Comparison of ENCODE assay signal across 9 cellular contexts in the genomic region with DNA sequence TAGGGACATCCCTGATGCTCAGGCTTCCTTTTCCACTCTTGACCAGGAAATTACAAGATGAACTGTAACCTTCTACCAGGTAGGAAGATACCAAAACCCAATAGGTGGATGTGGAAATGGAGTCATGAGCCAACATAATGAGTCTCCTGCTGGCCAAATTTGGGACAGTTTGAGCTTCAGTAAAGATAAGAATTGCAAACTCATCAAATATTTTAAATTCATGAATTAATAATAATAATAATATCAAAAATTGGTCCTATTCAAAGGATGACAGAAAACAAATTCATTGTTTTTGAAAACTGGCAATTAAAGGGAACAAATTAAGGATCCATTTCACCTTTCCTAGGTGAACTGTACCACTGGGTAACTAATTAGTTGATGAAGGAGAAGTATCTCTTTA.
"Had no signal": no experiment of that assay in that cellular context is flagged by ENCODE, and none has a peak within 500 bp of the region (broad histone marks: within the 10 kb centered on the region; RNA-seq: fewer than 3 reads in every experiment).

No MANE protein-coding gene starts in this region.

- H3K4me3 ChIP-seq: GM23248, HAP-1 had no signal

- H3K9ac ChIP-seq: GM23248 had no signal

- H3K4me1 Mint-ChIP-seq: IgD-negative memory B cell had no signal

- H3K4me3 Mint-ChIP-seq: HFFc6, IgD-negative memory B cell had no signal

- ATAC-seq: HCT116 had no signal

- H3K27me3 Mint-ChIP-seq: IgD-negative memory B cell had no signal

- H3K27ac ChIP-seq: GM23248, HL-60 had no signal

- DNase-seq: GM23248, GOT3, H7, HFFc6, KG1 had no signal

- H3K27ac Mint-ChIP-seq: HFFc6, IgD-negative memory B cell had no signal

- H3K36me3 ChIP-seq: HAP-1 had no signal

- H3K36me3 Mint-ChIP-seq: IgD-negative memory B cell had no signal

- H2AFZ ChIP-seq: GM23248 had no signal

- H3K9me3 Mint-ChIP-seq: HFFc6 had no signal

- H3K4me1 ChIP-seq: HAP-1 had no signal
